In the genomic region with DNA sequence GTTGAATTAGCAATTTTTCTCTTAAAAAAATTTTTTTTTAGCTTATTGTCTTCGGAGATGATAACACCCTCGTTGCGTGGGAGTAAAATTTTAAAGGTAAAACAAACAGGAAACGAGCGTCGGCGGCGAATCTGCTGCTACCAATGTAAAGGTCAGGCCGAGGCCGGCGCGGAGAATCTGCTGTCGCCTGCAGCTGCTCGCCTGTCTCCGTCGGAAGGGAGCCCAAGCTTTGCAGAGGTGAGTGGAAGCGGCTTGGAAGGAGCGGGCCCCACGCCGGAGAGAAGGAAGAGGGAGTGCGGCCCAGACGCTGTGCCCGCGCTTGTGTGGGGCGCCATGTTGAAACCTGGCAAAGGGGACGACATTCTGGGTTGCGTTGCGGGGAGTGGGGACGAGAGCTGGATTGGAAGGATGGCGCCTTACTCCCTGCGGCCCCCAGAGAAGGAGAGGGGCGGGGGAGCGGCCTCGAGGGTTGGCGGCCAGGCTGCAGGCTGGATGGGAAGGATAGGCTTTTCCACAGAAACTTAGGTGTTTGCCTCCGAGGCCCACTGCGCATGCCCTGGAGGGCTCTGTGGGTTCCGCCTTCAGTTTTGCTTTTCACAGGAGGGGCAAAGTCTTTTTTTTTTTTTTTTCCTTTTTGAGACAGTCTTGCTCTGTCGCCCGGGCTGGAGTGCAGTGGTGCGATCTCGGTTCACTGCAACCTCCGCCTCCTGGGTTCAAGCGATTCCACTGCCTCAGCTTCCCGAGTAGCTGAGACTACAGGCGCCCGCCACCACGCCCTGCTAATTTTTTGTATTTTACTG, we compare ENCODE assay signal across 8 cellular contexts. TPM values are rescaled to one million over a fixed set of nuclear protein-coding genes. Genes with fewer than 3 reads are reported as not detected.
DNase-seq lines count a peak whose midpoint lies in the region; ATAC-seq and TF ChIP-seq lines count a peak whose summit lies in the region.

A gene with protein sequence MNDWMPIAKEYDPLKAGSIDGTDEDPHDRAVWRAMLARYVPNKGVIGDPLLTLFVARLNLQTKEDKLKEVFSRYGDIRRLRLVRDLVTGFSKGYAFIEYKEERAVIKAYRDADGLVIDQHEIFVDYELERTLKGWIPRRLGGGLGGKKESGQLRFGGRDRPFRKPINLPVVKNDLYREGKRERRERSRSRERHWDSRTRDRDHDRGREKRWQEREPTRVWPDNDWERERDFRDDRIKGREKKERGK (plus strand): TSS at position 160 of the 800 bp plus-strand sequence. CDS start 7,402 bp downstream, outside the sequence.

- peak within 1 kb of the TSS; percentile 48 for H3K4me2 ChIP-seq in neural cell (ENCODE audit: low read length)

- peak within 1 kb of the TSS; percentile 91 for H3K9ac ChIP-seq in neural cell (ENCODE audit: low read length)

- H3K9me3 ChIP-seq in SJCRH30 (replicated peaks) (no peaks in the 10 kb centered on the region), neural cell (ENCODE audit: low read length) (no peaks in the 10 kb centered on the region)

- no peaks in the 10 kb centered on the region for H3F3A ChIP-seq in neural cell (ENCODE audit: insufficient read depth, low read length, poor library complexity, severe bottlenecking)

- H2AFZ ChIP-seq in neural cell (ENCODE audit: low read depth, low read length), result peak within 1 kb of the TSS; percentile 91

- H3K4me1 ChIP-seq in SJCRH30, result no peaks in the 10 kb centered on the region

- DNase-seq in D341Med (ENCODE audit: low spot score) (peak; percentile 82), LoVo (ENCODE audit: low spot score) (peak; percentile 88), SJCRH30 (peak; percentile 90 to 93), activated gamma-delta T cell treated with Interleukin-2 at 50 U/mL for 16 hours (peak; percentile 86), foreskin fibroblast (peak; percentile 65 to 87)

- TF ChIP-seq CTCF in foreskin fibroblast (IDR thresholded peaks at IDR 0.05; ENCODE audit: low read depth, low read length) (no peak), neural cell (IDR thresholded peaks at IDR 0.05; ENCODE audit: poor library complexity, severe bottlenecking) (no peak)

- H3K27me3 ChIP-seq in SJCRH30 (no peaks in the 10 kb centered on the region), neural cell (ENCODE audit: insufficient read depth, low read depth, low read length) (no peaks in the 10 kb centered on the region)

- TF ChIP-seq RAD21 in neural cell (conservative IDR thresholded peaks at IDR 0.05), result no peak

- peak; percentile 95 for TF ChIP-seq EP300 in neural cell (conservative IDR thresholded peaks at IDR 0.05; ENCODE audit: poor library complexity, severe bottlenecking)

- peaks cover 6% of the 10 kb centered on the region for H3K79me2 ChIP-seq in neural cell (replicated peaks; ENCODE audit: insufficient read depth, low read length)

- H3K27ac Mint-ChIP-seq in stimulated activated naive CD8-positive, alpha-beta T cell treated with anti-CD3 and anti-CD28 coated beads, Interleukin-15, Interleukin-2, amounts not matched to agents 100 ng/mL and 50 ng/mL, for 24 hours, result peak within 1 kb of the TSS; percentile 99

- H3K36me3 ChIP-seq in SJCRH30, result no peaks in the 10 kb centered on the region
- H3K36me3 ChIP-seq in neural cell (ENCODE audit: insufficient read depth, low read length), result no peaks in the 10 kb centered on the region

- H3K4me1 Mint-ChIP-seq in stimulated activated naive CD8-positive, alpha-beta T cell treated with anti-CD3 and anti-CD28 coated beads, Interleukin-15, Interleukin-2, amounts not matched to agents 100 ng/mL and 50 ng/mL, for 24 hours (ENCODE audit: low read depth), result peaks cover 31% of the 10 kb centered on the region

- H3K36me3 Mint-ChIP-seq in stimulated activated naive CD8-positive, alpha-beta T cell treated with anti-CD3 and anti-CD28 coated beads, Interleukin-15, Interleukin-2, amounts not matched to agents 100 ng/mL and 50 ng/mL, for 24 hours (ENCODE audit: low read depth), result peaks cover 18% of the 10 kb centered on the region

- H4K20me1 ChIP-seq in neural cell (ENCODE audit: insufficient read depth), result no peaks in the 10 kb centered on the region

- H3K4me3 ChIP-seq in SJCRH30, result peak within 1 kb of the TSS; percentile 72
- H3K4me3 ChIP-seq in foreskin fibroblast (ENCODE audit: low read depth in 1 of 2, low read length in 2 of 2), result peak within 1 kb of the TSS; percentile 59 to 86
- peak within 1 kb of the TSS; percentile 89 for H3K4me3 ChIP-seq in neural cell (ENCODE audit: low read length)

- peak; percentile 54 for ATAC-seq in GM21529 (IDR thresholded peaks at IDR 0.05; ENCODE audit: unreplicated experiment)

- peak within 1 kb of the TSS; percentile 97 for H3K4me3 Mint-ChIP-seq in stimulated activated naive CD8-positive, alpha-beta T cell treated with anti-CD3 and anti-CD28 coated beads, Interleukin-15, Interleukin-2, amounts not matched to agents 100 ng/mL and 50 ng/mL, for 24 hours

- H3K27ac ChIP-seq in SJCRH30 (peak within 1 kb of the TSS; percentile 96), neural cell (ENCODE audit: low read length) (peak within 1 kb of the TSS; percentile 99)

- no peaks in the 10 kb centered on the region for H3K9me2 ChIP-seq in neural cell (ENCODE audit: insufficient read depth, low read length)

- H3K9me3 Mint-ChIP-seq in stimulated activated naive CD8-positive, alpha-beta T cell treated with anti-CD3 and anti-CD28 coated beads, Interleukin-15, Interleukin-2, amounts not matched to agents 100 ng/mL and 50 ng/mL, for 24 hours, result no peaks in the 10 kb centered on the region

- no peaks in the 10 kb centered on the region for H3K27me3 Mint-ChIP-seq in stimulated activated naive CD8-positive, alpha-beta T cell treated with anti-CD3 and anti-CD28 coated beads, Interleukin-15, Interleukin-2, amounts not matched to agents 100 ng/mL and 50 ng/mL, for 24 hours

TF ChIP-seq in neural cell, 6 proteins besides CTCF, POLR2A, EP300 and RAD21:
- TF ChIP-seq SMC3 (conservative IDR thresholded peaks at IDR 0.05; ENCODE audit: poor library complexity) (peak; percentile 15), EZH2 (IDR thresholded peaks at IDR 0.05; ENCODE audit: borderline replicate concordance, insufficient read depth, low read length, poor library complexity, severe bottlenecking) (no peak), POLR2AphosphoS5 (IDR thresholded peaks at IDR 0.05) (peak; percentile 82), REST (IDR thresholded peaks at IDR 0.05; ENCODE audit: borderline replicate concordance) (peak; percentile 93), TAF1 (IDR thresholded peaks at IDR 0.05; ENCODE audit: low read depth) (peak; percentile 78), MXI1 (conservative IDR thresholded peaks at IDR 0.05; ENCODE audit: poor library complexity, severe bottlenecking) (peak; percentile 61)
TF ChIP-seq in neural cell: peak in this region for 5.

RNA-seq across cellular contexts. Expression of the gene that starts here (rescaled TPM):
- total RNA-seq in SJCRH30 (2014; rRNA removed; shearing (Covaris generic)), result 14.9 and 18.7 TPM in 2 replicates
- 21.2 and 22.7 TPM in 2 replicates for polyA plus RNA-seq in neural cell
- polyA minus RNA-seq in neural cell, result 19.2 and 20.0 TPM in 2 replicates

Comparison
In these comparisons a context has a peak if more than half of its experiments do, and no peak if none do; other contexts are left out.
1. Peak in every context shown above with its lines: DNase-seq, ATAC-seq, H3K4me3 ChIP-seq and H3K27ac ChIP-seq.